Comparison of ENCODE assay signal across 8 cellular contexts in the genomic region with DNA sequence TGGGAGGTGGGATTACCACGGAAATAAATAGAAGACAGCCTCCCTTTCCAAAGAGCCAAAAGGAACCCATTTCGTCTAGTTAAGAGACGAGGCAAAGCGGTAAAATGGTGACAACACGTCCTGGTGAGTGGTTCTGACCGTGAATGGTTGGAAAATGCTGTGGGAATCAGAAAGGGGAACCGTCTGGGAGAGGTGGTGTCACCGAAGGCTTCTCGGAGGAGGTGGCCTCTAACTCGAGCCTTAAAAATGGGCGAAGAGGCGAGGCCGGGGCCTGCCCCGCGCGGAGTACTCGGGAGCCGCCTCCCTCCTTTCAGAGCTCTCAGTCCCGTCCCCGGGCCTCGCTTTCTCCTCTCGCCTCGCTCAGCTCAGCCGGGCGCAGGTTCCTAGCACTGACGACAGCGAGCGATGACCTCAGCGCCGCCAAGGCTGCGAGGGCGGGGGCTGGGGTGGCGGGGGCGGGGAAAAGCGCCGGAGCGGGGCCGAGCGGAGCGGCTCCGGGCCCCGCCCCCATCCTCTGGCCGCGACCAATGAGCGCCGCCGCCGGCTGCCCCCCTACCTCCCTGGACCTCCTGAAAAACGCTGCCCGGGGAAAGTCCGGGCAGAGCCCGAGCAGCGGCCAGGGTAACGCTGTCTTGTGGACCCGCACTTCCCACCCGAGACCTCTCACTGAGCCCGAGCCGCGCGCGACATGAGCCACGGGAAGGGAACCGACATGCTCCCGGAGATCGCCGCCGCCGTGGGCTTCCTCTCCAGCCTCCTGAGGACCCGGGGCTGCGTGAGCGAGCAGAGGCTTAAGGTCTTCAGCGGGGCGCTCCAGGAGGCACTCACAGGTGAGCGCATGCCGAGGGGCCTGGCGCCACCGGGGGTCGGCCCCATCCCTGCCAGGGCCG. TPM values are rescaled to one million over a fixed set of nuclear protein-coding genes. Genes with fewer than 3 reads are reported as not detected.
DNase-seq lines count a peak whose midpoint lies in the region; ATAC-seq, FAIRE-seq and TF ChIP-seq lines count a peak whose summit lies in the region.

A gene with protein sequence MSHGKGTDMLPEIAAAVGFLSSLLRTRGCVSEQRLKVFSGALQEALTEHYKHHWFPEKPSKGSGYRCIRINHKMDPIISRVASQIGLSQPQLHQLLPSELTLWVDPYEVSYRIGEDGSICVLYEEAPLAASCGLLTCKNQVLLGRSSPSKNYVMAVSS (plus strand): TSS at position 601 of the 890 bp plus-strand sequence. CDS start 88 bp downstream, at position 689.

- H3K79me2 ChIP-seq in Loucy (ENCODE audit: insufficient read depth, low read length) = peaks cover 61% of the 10 kb centered on the region

- peaks cover 75 to 77% of the 10 kb centered on the region in 2 donors for H3K4me1 Mint-ChIP-seq in natural killer cell

- H4K20me1 ChIP-seq in Loucy (ENCODE audit: insufficient read depth, low read length, poor library complexity, severe bottlenecking) = peaks cover 46% of the 10 kb centered on the region

- H3K9ac ChIP-seq in Loucy (ENCODE audit: low read depth, low read length, poor library complexity, severe bottlenecking) = peak within 1 kb of the TSS; percentile 99

- H3K9me3 Mint-ChIP-seq in natural killer cell = no peaks in the 10 kb centered on the region

- H3K27me3 Mint-ChIP-seq in natural killer cell (ENCODE audit: low read depth in 2 of 2) = no peaks in the 10 kb centered on the region

- no peaks in the 10 kb centered on the region for H3K9me2 ChIP-seq in Loucy (replicated peaks; ENCODE audit: low read depth, low read length)

- H3K36me3 ChIP-seq in Loucy (ENCODE audit: insufficient read depth, low read length) = peaks cover 44% of the 10 kb centered on the region
- H3K36me3 ChIP-seq in RWPE2 (ENCODE audit: low read depth) = peaks cover 21% of the 10 kb centered on the region

- TF ChIP-seq POLR2A in H54 (IDR thresholded peaks at IDR 0.05; ENCODE audit: low read depth, low read length) = peak; percentile 95

- H3K27ac ChIP-seq in RWPE2 (ENCODE audit: poor library complexity, severe bottlenecking) = peak within 1 kb of the TSS; percentile 72

- no peaks in the 10 kb centered on the region for H3K9me3 ChIP-seq in Loucy (ENCODE audit: insufficient read depth, low read depth, low read length)
- no peaks in the 10 kb centered on the region for H3K9me3 ChIP-seq in RWPE2 (ENCODE audit: severe bottlenecking)

- ATAC-seq in RWPE2 (ENCODE audit: low read depth) = peak; percentile 87
- ATAC-seq in natural killer cell = peak; percentile 77 to 92 (median 82)

- no peak within 1 kb of the TSS for H2AFZ ChIP-seq in Loucy (ENCODE audit: low read length)

- intact Hi-C loops in natural killer cell (cut with micrococcal nuclease) = loop anchor here (1.0 kb wide), 3 partner anchors 15 to 32 kb away; no protein-coding TSS in a partner anchor

- H3K4me1 ChIP-seq in Loucy (ENCODE audit: insufficient read depth, low read length, poor library complexity, severe bottlenecking) (peaks cover 66% of the 10 kb centered on the region), RWPE2 (ENCODE audit: insufficient read depth, poor library complexity, severe bottlenecking) (peaks cover 20% of the 10 kb centered on the region)

- peak within 1 kb of the TSS; percentile 89 for H3K4me3 Mint-ChIP-seq in natural killer cell

- DNase-seq in EL = peak; percentile 91
- DNase-seq in H54 (ENCODE audit: insufficient read length, low spot score) = peak; percentile 91
- peak; percentile 85 for DNase-seq in RWPE2 (ENCODE audit: low spot score)
- peak; percentile 86 for DNase-seq in activated T-helper 9 cell treated with anti-CD3 and anti-CD28 coated beads, Interleukin-2, amount 50 U/mL, for 16 hours (ENCODE audit: low read depth)
- peak; percentile 81 for DNase-seq in fibroblast of peridontal ligament (ENCODE audit: extremely low read depth)
- DNase-seq in natural killer cell = peak; percentile 95
- DNase-seq in stimulated activated naive CD4-positive, alpha-beta T cell treated with Interleukin-2 at 50 U/mL for 16 hours (lab: John Stamatoyannopoulos, UW) = peak; percentile 93

- H3K4me3 ChIP-seq in Loucy (ENCODE audit: low read length, poor library complexity, severe bottlenecking) = peak within 1 kb of the TSS; percentile 98
- peak within 1 kb of the TSS; percentile 83 for H3K4me3 ChIP-seq in RWPE2 (ENCODE audit: severe bottlenecking)

- no peak for FAIRE-seq in H54 (lab: Jason Lieb, UNC)

- TF ChIP-seq CTCF in Loucy (conservative IDR thresholded peaks at IDR 0.05; ENCODE audit: low read length) (no peak), RWPE2 (IDR thresholded peaks at IDR 0.05; ENCODE audit: poor library complexity, severe bottlenecking) (no peak), natural killer cell (IDR thresholded peaks at IDR 0.05) (no peak)

- H3K27ac Mint-ChIP-seq in natural killer cell = peak within 1 kb of the TSS; percentile 98 to 99

- H3K36me3 Mint-ChIP-seq in natural killer cell = peaks cover 10% of the 10 kb centered on the region

- peaks cover 6% of the 10 kb centered on the region; the same call in 1 of the 2 replicates for H3F3A ChIP-seq in Loucy (ENCODE audit: low read depth)

- peaks cover 21% of the 10 kb centered on the region for H3K27me3 ChIP-seq in Loucy (ENCODE audit: insufficient read depth, low read length, poor library complexity, severe bottlenecking)
- no peaks in the 10 kb centered on the region for H3K27me3 ChIP-seq in RWPE2 (ENCODE audit: insufficient read depth, poor library complexity, severe bottlenecking)

- peak within 1 kb of the TSS; percentile 84 for H3K4me2 ChIP-seq in Loucy (ENCODE audit: low read depth, low read length, poor library complexity, severe bottlenecking)

RNA-seq across cellular contexts. Expression of the gene that starts here (rescaled TPM):
- 1,000 to 10,000 TPM in 1 of 3 donors, 100 to 1,000 TPM in 2; 499 to 1,024 (median 851) TPM for total RNA-seq in natural killer cell

Comparison
In these comparisons a context has a peak if more than half of its experiments do, and no peak if none do; other contexts are left out.
1. Peak in every context shown above with its lines: DNase-seq, ATAC-seq, H3K4me3 ChIP-seq and H3K27ac ChIP-seq.